ENCODE assay signal across 9 cellular contexts in the genomic region with DNA sequence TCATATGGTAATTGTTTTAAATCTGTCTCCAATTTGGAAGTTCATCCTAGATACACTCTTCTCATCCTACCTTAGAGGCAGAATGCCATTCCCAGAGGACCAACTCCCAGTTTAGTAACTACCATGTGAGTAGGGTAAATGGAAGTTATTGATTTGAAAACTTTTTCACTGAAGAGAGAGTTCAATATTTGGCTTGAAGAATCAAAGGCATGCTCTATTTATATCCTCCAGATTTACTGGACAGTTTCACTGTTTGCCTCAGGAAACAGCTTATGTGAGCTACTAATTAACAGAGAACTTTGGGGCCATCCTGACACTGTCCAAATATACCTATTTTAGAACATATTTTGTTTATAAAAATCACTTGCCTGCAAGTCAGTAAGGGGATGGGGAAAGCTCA.
"Had no signal": no experiment of that assay in that cellular context is flagged by ENCODE, and none has a peak within 500 bp of the region (broad histone marks: within the 10 kb centered on the region; RNA-seq: fewer than 3 reads in every experiment).

No MANE protein-coding gene starts in this region.

- DNase-seq: GM23248, GOT3, H7, IMR-90, KG1 had no signal

- H3K27ac ChIP-seq: GM23248, HL-60 had no signal

- H3K4me1 ChIP-seq: HAP-1 had no signal

- H3K4me3 ChIP-seq: GM23248, HAP-1, K562 had no signal

- H2AFZ ChIP-seq: GM23248 had no signal

- H3K36me3 ChIP-seq: HAP-1 had no signal

- ATAC-seq: HCT116, K562 had no signal

- H3K9ac ChIP-seq: GM23248 had no signal

- FAIRE-seq: K562 had no signal
